Comparison of ENCODE assay signal across 1 cellular context in genomic region chr1:149916193-149916926, GRCh38.
TF ChIP-seq lines count a peak whose summit lies in the region.

No MANE protein-coding gene starts in this region.

TF ChIP-seq in GM23338, 12 proteins besides CTCF, POLR2A, EP300 and RAD21 (continued from another document):
- TF ChIP-seq ZNF462 (CRISPR knock-in tag; IDR thresholded peaks at IDR 0.05): no peak
- TF ChIP-seq ETS1 (IDR thresholded peaks at IDR 0.05): no peak
- TF ChIP-seq STAT1 (IDR thresholded peaks at IDR 0.05; ENCODE audit: unreplicated experiment): no peak
- no peak for TF ChIP-seq EZH2phosphoT487 (IDR thresholded peaks at IDR 0.05; ENCODE audit: unreplicated experiment)
- TF ChIP-seq JUNB (IDR thresholded peaks at IDR 0.05; ENCODE audit: unreplicated experiment): no peak
- no peak for TF ChIP-seq REST (IDR thresholded peaks at IDR 0.05; ENCODE audit: unreplicated experiment)
- no peak for TF ChIP-seq CREB1 (CRISPR knock-in tag; IDR thresholded peaks at IDR 0.05; ENCODE audit: low read depth)
- no peak for TF ChIP-seq ZNF114 (CRISPR knock-in tag; IDR thresholded peaks at IDR 0.05)
- no peak for TF ChIP-seq POLR2AphosphoS5 (IDR thresholded peaks at IDR 0.05; ENCODE audit: low read depth)
- TF ChIP-seq NANOG (IDR thresholded peaks at IDR 0.05; ENCODE audit: borderline replicate concordance): no peak
